Comparison of ENCODE assay signal across 9 cellular contexts in the genomic region with DNA sequence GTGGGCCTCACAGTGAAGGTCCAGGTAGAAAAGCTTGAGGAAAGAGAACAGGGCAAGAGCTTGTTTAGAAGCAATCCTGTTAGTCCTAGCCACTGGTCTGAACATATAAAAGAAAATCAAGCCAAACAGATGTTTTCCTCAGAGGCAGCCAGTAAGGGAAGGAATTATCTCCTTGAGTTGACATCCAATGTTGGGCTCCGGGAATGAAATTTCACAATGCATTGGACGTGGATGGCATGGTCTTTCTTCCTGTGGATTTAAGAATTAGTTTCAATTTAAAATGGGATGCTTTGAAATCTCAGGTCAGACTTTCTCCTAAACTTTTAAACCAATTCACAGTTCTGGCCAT.
DNase-seq lines count a peak whose midpoint lies in the region; ATAC-seq and TF ChIP-seq lines count a peak whose summit lies in the region.
"Had no signal": no experiment of that assay in that cellular context is flagged by ENCODE, and none has a peak within 500 bp of the region (broad histone marks: within the 10 kb centered on the region; RNA-seq: fewer than 3 reads in every experiment).

No MANE protein-coding gene starts in this region.

- intact Hi-C loops in left ventricle myocardium inferior (cut with micrococcal nuclease) (no loop called here), sciatic nerve (cut with DNase I) (no loop called here)

- H3K9me3 Mint-ChIP-seq in brain (peaks cover 11 to 16% (median 12%) of the 10 kb centered on the region in 5 experiments), immature natural killer cell (no peaks in the 10 kb centered on the region)

- peaks cover 6% of the 10 kb centered on the region for H3K27me3 Mint-ChIP-seq in brain
- H3K27me3 Mint-ChIP-seq in immature natural killer cell (ENCODE audit: low read depth in 3 of 3), result peaks cover 3 to 17% (median 12%) of the 10 kb centered on the region in 3 donors

- H3K27ac Mint-ChIP-seq in brain (peak overlapping the region in 3 of 5 experiments; percentile 62 to 73 (median 62)), immature natural killer cell (no peak overlapping the region)

- H3K36me3 ChIP-seq in left ventricle myocardium inferior, result no peaks in the 10 kb centered on the region

- no peak overlapping the region for H3K4me3 ChIP-seq in left ventricle myocardium inferior

- H3K27me3 ChIP-seq in left ventricle myocardium inferior (ENCODE audit: low read depth), result no peaks in the 10 kb centered on the region

- H3K4me1 ChIP-seq in left ventricle myocardium inferior, result peaks cover 52% of the 10 kb centered on the region

- H3K4me3 Mint-ChIP-seq in brain, result no peak overlapping the region
- no peak overlapping the region for H3K4me3 Mint-ChIP-seq in immature natural killer cell

- peak overlapping the region; percentile 79 for H3K27ac ChIP-seq in left ventricle myocardium inferior (replicated peaks)

- H3K4me1 Mint-ChIP-seq in brain (peaks cover 49% of the 10 kb centered on the region), immature natural killer cell (no peaks in the 10 kb centered on the region)

- H3K36me3 Mint-ChIP-seq in brain, result no peaks in the 10 kb centered on the region
- H3K36me3 Mint-ChIP-seq in immature natural killer cell, result no peaks in the 10 kb centered on the region

- TF ChIP-seq CTCF in brain (conservative IDR thresholded peaks at IDR 0.05) (no peak), left ventricle myocardium inferior (IDR thresholded peaks at IDR 0.05; ENCODE audit: borderline replicate concordance) (no peak)

- peaks cover 9% of the 10 kb centered on the region for H3K9me3 ChIP-seq in left ventricle myocardium inferior (replicated peaks)

- peak; percentile 29 for DNase-seq in EL
- DNase-seq in left ventricle myocardium inferior, result no peak
- DNase-seq in sciatic nerve (ENCODE audit: low spot score), result no peak
- no peak for DNase-seq in immature natural killer cell
- DNase-seq in NOMO-1 treated with DMSO at 0.1 percent for 48 hours (lab: John Stamatoyannopoulos, UW; ENCODE audit: unreplicated experiment), result no peak
- no peak for DNase-seq in activated CD4-positive, alpha-beta T cell treated with anti-CD3 and anti-CD28 coated beads, Interleukin-2, amount 50 U/mL, for 1 hour
- DNase-seq: effector CD4-positive, alpha-beta T cell had no signal

- ATAC-seq in sciatic nerve (peak; percentile 70), HG03565 (IDR thresholded peaks at IDR 0.05; ENCODE audit: unreplicated experiment) (no peak)

Comparison
In these comparisons a context has a peak if more than half of its experiments do, and no peak if none do; other contexts are left out.
1. H3K27ac Mint-ChIP-seq: peak in brain (3 of 5); none in immature natural killer cell (0 of 6).